In genomic region chr6:71982385-71982784, GRCh38 we compare ENCODE assay signal across 10 cellular contexts.
DNase-seq lines count a peak whose midpoint lies in the region; ATAC-seq and TF ChIP-seq lines count a peak whose summit lies in the region.
"Had no signal": no experiment of that assay in that cellular context is flagged by ENCODE, and none has a peak within 500 bp of the region (broad histone marks: within the 10 kb centered on the region; RNA-seq: fewer than 3 reads in every experiment).

No MANE protein-coding gene starts in this region.

- no peak overlapping the region for H3K27ac Mint-ChIP-seq in progenitor cell of endocrine pancreas

- peaks cover 2% of the 10 kb centered on the region for H3K4me1 Mint-ChIP-seq in progenitor cell of endocrine pancreas (ENCODE audit: low read depth)

- no peaks in the 10 kb centered on the region for H3K36me3 Mint-ChIP-seq in progenitor cell of endocrine pancreas (ENCODE audit: insufficient read depth)

- H3K4me3 Mint-ChIP-seq in progenitor cell of endocrine pancreas (ENCODE audit: low read depth) = no peak overlapping the region

- H3K9me3 Mint-ChIP-seq in progenitor cell of endocrine pancreas (ENCODE audit: low read depth) = no peaks in the 10 kb centered on the region

- TF ChIP-seq CTCF in progenitor cell of endocrine pancreas (IDR thresholded peaks at IDR 0.05; ENCODE audit: unreplicated experiment) = no peak

- no peaks in the 10 kb centered on the region for H3K27me3 Mint-ChIP-seq in progenitor cell of endocrine pancreas

- DNase-seq in GM04504 (ENCODE audit: low read depth) (peak; percentile 13), cortex of kidney (lab: John Stamatoyannopoulos, UW) (no peak), progenitor cell of endocrine pancreas (ENCODE audit: low spot score, unreplicated experiment) (no peak)
- DNase-seq in activated CD8-positive, alpha-beta memory T cell treated with anti-CD3 and anti-CD28 coated beads, Interleukin-2, amount 50 U/mL, for 48 hours = no peak
- no peak for DNase-seq in stimulated activated CD4-positive, alpha-beta T cell treated with anti-CD3 and anti-CD28 coated beads, Interleukin-15, amount 100 ng/mL, for 24 hours
- DNase-seq: AML-193, NCI-H510A treated with DMSO at 0.1 percent for 48 hours had no signal

- ATAC-seq in GM19328 (IDR thresholded peaks at IDR 0.05; ENCODE audit: unreplicated experiment) = peak; percentile 87
- peak; percentile 87 for ATAC-seq in HG02759 (IDR thresholded peaks at IDR 0.05; ENCODE audit: unreplicated experiment)
- ATAC-seq in HG03520 (IDR thresholded peaks at IDR 0.05; ENCODE audit: unreplicated experiment) = peak; percentile 91
